ENCODE assay signal across 7 cellular contexts in the genomic region with DNA sequence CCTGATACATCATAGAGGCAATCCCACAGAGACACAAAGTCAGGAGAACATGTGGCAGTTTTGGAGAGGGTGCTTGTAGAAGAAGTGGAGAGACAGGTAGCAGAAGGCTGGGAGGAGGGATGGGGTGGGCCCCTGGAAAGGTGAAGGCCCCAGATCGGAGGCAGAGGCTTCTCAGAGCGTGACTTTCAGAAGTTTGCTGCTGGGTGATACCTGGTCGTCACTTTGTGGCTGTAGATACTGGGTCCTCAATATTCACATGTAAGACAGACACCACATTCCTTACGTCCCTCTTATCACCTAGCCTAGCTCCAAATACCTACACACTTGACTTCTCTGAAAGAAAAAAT.
A peak's percentile ranks its signal among the peaks of the same experiment; 100 is the strongest.
DNase-seq lines count a peak whose midpoint lies in the region; ATAC-seq and TF ChIP-seq lines count a peak whose summit lies in the region.
"Not testable (repeated sequence)": the region's sequence is repeated elsewhere in the genome, so short reads cannot be mapped to it uniquely, and the experiment has no call there.

No MANE protein-coding gene starts in this region.

- TF ChIP-seq CTCF in activated CD8-positive, alpha-beta T cell treated with anti-CD3 and anti-CD28 coated beads for 36 hours (IDR thresholded peaks at IDR 0.05), result not testable (repeated sequence)

- H3K4me3 ChIP-seq in BLaER1 treated with 17β-estradiol and CSF1 and Interleukin-3, amounts not matched to agents 10 nM and 100 nM, result not testable (repeated sequence)

- not testable (repeated sequence) for H3K9me3 Mint-ChIP-seq in activated CD8-positive, alpha-beta T cell treated with anti-CD3 and anti-CD28 coated beads for 36 hours; activated naive CD8-positive, alpha-beta T cell treated with anti-CD3 and anti-CD28 coated beads for 36 hours; immature natural killer cell; stimulated activated effector memory CD8-positive, alpha-beta T cell treated with anti-CD3 and anti-CD28 coated beads, Interleukin-12 subunit alpha, Interleukin-12 subunit beta, amount 100 ng/mL, for 72 hours

- not testable (repeated sequence) for H3K36me3 Mint-ChIP-seq in activated CD8-positive, alpha-beta T cell treated with anti-CD3 and anti-CD28 coated beads for 36 hours (ENCODE audit: low read depth); activated naive CD8-positive, alpha-beta T cell treated with anti-CD3 and anti-CD28 coated beads for 36 hours; immature natural killer cell; stimulated activated effector memory CD8-positive, alpha-beta T cell treated with anti-CD3 and anti-CD28 coated beads, Interleukin-12 subunit alpha, Interleukin-12 subunit beta, amount 100 ng/mL, for 72 hours

- H3K27me3 Mint-ChIP-seq in activated CD8-positive, alpha-beta T cell treated with anti-CD3 and anti-CD28 coated beads for 36 hours; activated naive CD8-positive, alpha-beta T cell treated with anti-CD3 and anti-CD28 coated beads for 36 hours; immature natural killer cell (ENCODE audit: low read depth in 3 of 3): not testable (repeated sequence)

- not testable (repeated sequence) for H3K27me3 ChIP-seq in BLaER1 treated with 17β-estradiol and CSF1 and Interleukin-3, amounts not matched to agents 10 nM and 100 nM

- H3K27ac Mint-ChIP-seq in activated CD8-positive, alpha-beta T cell treated with anti-CD3 and anti-CD28 coated beads for 36 hours, result peak overlapping the region; percentile 85
- peak overlapping the region; percentile 79 for H3K27ac Mint-ChIP-seq in activated naive CD8-positive, alpha-beta T cell treated with anti-CD3 and anti-CD28 coated beads for 36 hours
- not testable (repeated sequence) for H3K27ac Mint-ChIP-seq in immature natural killer cell
- H3K27ac Mint-ChIP-seq in stimulated activated effector memory CD8-positive, alpha-beta T cell treated with anti-CD3 and anti-CD28 coated beads, Interleukin-12 subunit alpha, Interleukin-12 subunit beta, amount 100 ng/mL, for 72 hours, result peak overlapping the region; percentile 64

- not testable (repeated sequence) for H3K4me1 Mint-ChIP-seq in activated CD8-positive, alpha-beta T cell treated with anti-CD3 and anti-CD28 coated beads for 36 hours (ENCODE audit: low read depth); activated naive CD8-positive, alpha-beta T cell treated with anti-CD3 and anti-CD28 coated beads for 36 hours; stimulated activated effector memory CD8-positive, alpha-beta T cell treated with anti-CD3 and anti-CD28 coated beads, Interleukin-12 subunit alpha, Interleukin-12 subunit beta, amount 100 ng/mL, for 72 hours
- peaks cover 8 to 14% of the 10 kb centered on the region in 2 donors for H3K4me1 Mint-ChIP-seq in immature natural killer cell

- POLR2A ChIA-PET in activated CD8-positive, alpha-beta T cell treated with anti-CD3 and anti-CD28 coated beads for 36 hours (lab: Charles Lee), result not testable (repeated sequence)

- H3K4me2 ChIP-seq in BLaER1 treated with 17β-estradiol and CSF1 and Interleukin-3, amounts not matched to agents 10 nM and 100 nM, result peak overlapping the region in 8 of 11 experiments; percentile 40 to 64 (median 56); a peak in 8 of 22 replicates

- peak overlapping the region in 3 of 11 experiments; percentile 84 to 94 (median 86); a peak in 3 of 22 replicates for H3K27ac ChIP-seq in BLaER1 treated with 17β-estradiol and CSF1 and Interleukin-3, amounts not matched to agents 10 nM and 100 nM
- H3K27ac ChIP-seq in KOPT-K1 (ENCODE audit: low read depth, low read length, poor library complexity, severe bottlenecking), result peak overlapping the region; percentile 60

- H3K9me3 ChIP-seq in BLaER1 treated with 17β-estradiol and CSF1 and Interleukin-3, amounts not matched to agents 10 nM and 100 nM (replicated peaks in 1 of 11); KOPT-K1 (ENCODE audit: insufficient read depth, low read length, poor library complexity, severe bottlenecking): not testable (repeated sequence)

- DNase-seq in activated CD8-positive, alpha-beta T cell treated with anti-CD3 and anti-CD28 coated beads for 36 hours; activated naive CD8-positive, alpha-beta T cell treated with anti-CD3 and anti-CD28 coated beads for 36 hours; immature natural killer cell; stimulated activated effector memory CD8-positive, alpha-beta T cell treated with anti-CD3 and anti-CD28 coated beads, Interleukin-12 subunit alpha, Interleukin-12 subunit beta, amount 100 ng/mL, for 72 hours (ENCODE audit: low spot score in 2 of 2): not testable (repeated sequence)

- not testable (repeated sequence) for H3K4me3 Mint-ChIP-seq in activated CD8-positive, alpha-beta T cell treated with anti-CD3 and anti-CD28 coated beads for 36 hours; activated naive CD8-positive, alpha-beta T cell treated with anti-CD3 and anti-CD28 coated beads for 36 hours; stimulated activated effector memory CD8-positive, alpha-beta T cell treated with anti-CD3 and anti-CD28 coated beads, Interleukin-12 subunit alpha, Interleukin-12 subunit beta, amount 100 ng/mL, for 72 hours
- peak overlapping the region in 4 of 5 donors; percentile 55 to 69 (median 62) for H3K4me3 Mint-ChIP-seq in immature natural killer cell

- not testable (repeated sequence) for H3K36me3 ChIP-seq in BLaER1 treated with 17β-estradiol and CSF1 and Interleukin-3, amounts not matched to agents 10 nM and 100 nM; KOPT-K1 (ENCODE audit: insufficient read depth, low read length)

- intact Hi-C loops in activated CD8-positive, alpha-beta T cell treated with anti-CD3 and anti-CD28 coated beads for 36 hours (cut with micrococcal nuclease), result not testable (repeated sequence)

- CTCF ChIA-PET in activated CD8-positive, alpha-beta T cell treated with anti-CD3 and anti-CD28 coated beads for 36 hours (lab: Charles Lee), result not testable (repeated sequence)

- not testable (repeated sequence) for H3K9ac ChIP-seq in BLaER1 treated with 17β-estradiol and CSF1 and Interleukin-3, amounts not matched to agents 10 nM and 100 nM

- H3K4me1 ChIP-seq in BLaER1 treated with 17β-estradiol and CSF1 and Interleukin-3, amounts not matched to agents 10 nM and 100 nM, result peaks cover 0 to 39% (median 30%) of the 10 kb centered on the region in 10 experiments; a peak in 13 of 20 replicates

- ATAC-seq in GM18907 (IDR thresholded peaks at IDR 0.05; ENCODE audit: unreplicated experiment), result peak; percentile 52
- ATAC-seq in activated CD8-positive, alpha-beta T cell treated with anti-CD3 and anti-CD28 coated beads for 36 hours, result peak; percentile 49
- ATAC-seq in stimulated activated effector memory CD8-positive, alpha-beta T cell treated with anti-CD3 and anti-CD28 coated beads, Interleukin-12 subunit alpha, Interleukin-12 subunit beta, amount 100 ng/mL, for 72 hours, result not testable (repeated sequence)

- not testable (repeated sequence) for H4K20me1 ChIP-seq in BLaER1 treated with 17β-estradiol and CSF1 and Interleukin-3, amounts not matched to agents 10 nM and 100 nM
